8 cellular contexts compared by ENCODE assay signal in genomic region chr22:18156878-18157713, GRCh38. TPM values are rescaled to one million over a fixed set of nuclear protein-coding genes. Genes with fewer than 3 reads are reported as not detected.
A peak's percentile ranks its signal among the peaks of the same experiment; 100 is the strongest.
DNase-seq lines count a peak whose midpoint lies in the region; ATAC-seq and TF ChIP-seq lines count a peak whose summit lies in the region.

No MANE protein-coding gene starts in this region.

- H3K4me2 ChIP-seq in HCT116 (ENCODE audit: low read length): no peak overlapping the region

- peak; percentile 93 for TF ChIP-seq CTCF in BJ (IDR thresholded peaks at IDR 0.05; ENCODE audit: insufficient read depth, low read depth, low read length)
- TF ChIP-seq CTCF in HCT116 (IDR thresholded peaks at IDR 0.05 in 2 of 3, conservative IDR thresholded peaks at IDR 0.05 in 1 of 3; ENCODE audit: borderline replicate concordance in 1 of 3, insufficient read depth in 1 of 3, low read depth in 2 of 3, low read length in 2 of 3): peak; percentile 39 to 84 (median 84); a peak in 5 of 6 replicates
- peak; percentile 59 for TF ChIP-seq CTCF in upper lobe of right lung (IDR thresholded peaks at IDR 0.05)

- no TSS peak for BruUV-seq in HCT116 (replicated peaks; lab: Mats Ljungman, UMichigan)

- RAD21 ChIA-PET in HCT116 (lab: Charles Lee; ENCODE audit: low non-redundant PET in 1 of 2, low total read pairs in 2 of 2, uncharacterized antibody in 2 of 2, unreplicated experiment in 2 of 2): no interaction called here

- H3K9me3 ChIP-seq in HCT116 (ENCODE audit: control insufficient read depth in 1 of 2, insufficient read depth in 1 of 2, low read depth in 1 of 2, low read length in 2 of 2) (no peaks in the 10 kb centered on the region), upper lobe of right lung (no peaks in the 10 kb centered on the region)

- peak; percentile 67 for TF ChIP-seq RAD21 in HCT116 (IDR thresholded peaks at IDR 0.05; ENCODE audit: low read depth)

- H2AFZ ChIP-seq in HCT116 (ENCODE audit: low read depth, low read length, poor library complexity, severe bottlenecking): no peak overlapping the region

- H3K27me3 ChIP-seq in BJ (ENCODE audit: control insufficient read depth, insufficient read depth, low read length) (no peaks in the 10 kb centered on the region), HCT116 (ENCODE audit: insufficient read depth, low read length) (no peaks in the 10 kb centered on the region), upper lobe of right lung (no peaks in the 10 kb centered on the region)

- H3K9ac ChIP-seq in HCT116 (ENCODE audit: low read length): no peak overlapping the region

- H3K27ac ChIP-seq in HCT116 (ENCODE audit: low read depth, low read length) (no peak overlapping the region), upper lobe of right lung (no peak overlapping the region)

- intact Hi-C loops in HCT116 (cut with micrococcal nuclease) (no loop called here), upper lobe of right lung (cut with DNase I) (no loop called here)

- H3K4me3 ChIP-seq in BJ (ENCODE audit: low read depth, low read length) (no peak overlapping the region), HCT116 (replicated peaks in 1 of 2; ENCODE audit: low read depth in 1 of 2, low read length in 2 of 2) (no peak overlapping the region), upper lobe of right lung (no peak overlapping the region)

- DNase-seq in BJ (ENCODE audit: low read depth) (peak; percentile 96), HCT116 (ENCODE audit: low read depth, low spot score) (peak; percentile 33), NCI-H82 treated with DMSO at 0.1 percent for 48 hours (lab: John Stamatoyannopoulos, UW; ENCODE audit: unreplicated experiment) (peak; percentile 28), fibroblast of the conjunctiva (ENCODE audit: low read depth) (peak; percentile 83), nucleus accumbens (lab: John Stamatoyannopoulos, UW) (peak in 49 of 56 donors; percentile 3 to 81 (median 42)), upper lobe of right lung (peak; percentile 62)
- peak; percentile 78 to 79 for DNase-seq in activated T-cell treated with anti-CD3 and anti-CD28 coated beads, Interleukin-2, amount 50 U/mL, for 48 hours

- POLR2A ChIA-PET in BJ (lab: Charles Lee) (interaction anchor here (0.5 to 0.6 kb wide), 2 partner anchors 954 to 1099 kb away, joined by 3 to 4 read pairs; no protein-coding TSS in a partner anchor), HCT116 (lab: Charles Lee) (no interaction called here)

- no peak for TF ChIP-seq POLR2A in HCT116 (IDR thresholded peaks at IDR 0.05; ENCODE audit: borderline replicate concordance, extremely low read depth, insufficient read depth, insufficient read length)

- no peaks in the 10 kb centered on the region for H4K20me1 ChIP-seq in HCT116 (ENCODE audit: insufficient read depth)

- H3K36me3 ChIP-seq in BJ (ENCODE audit: control insufficient read depth, insufficient read depth, low read length) (no peaks in the 10 kb centered on the region), HCT116 (ENCODE audit: control insufficient read depth in 1 of 2, insufficient read depth in 2 of 2, low read length in 2 of 2) (no peaks in the 10 kb centered on the region), upper lobe of right lung (no peaks in the 10 kb centered on the region)

- H3K79me2 ChIP-seq in HCT116 (ENCODE audit: insufficient read depth, low read length): no peaks in the 10 kb centered on the region

- ATAC-seq in HCT116 (peak; percentile 95), upper lobe of right lung (peak; percentile 74), HG03108 (IDR thresholded peaks at IDR 0.05; ENCODE audit: unreplicated experiment) (no peak)

- H3K4me1 ChIP-seq in HCT116 (ENCODE audit: control insufficient read depth in 1 of 2, insufficient read depth in 2 of 2, low read length in 2 of 2) (no peaks in the 10 kb centered on the region), upper lobe of right lung (peaks cover 4% of the 10 kb centered on the region)

- CTCF ChIA-PET in BJ (lab: Yijun Ruan, JAX): interaction anchor here (0.6 to 1.8 kb wide), 9 partner anchors 11 to 523 kb away, joined by 3 to 6 read pairs (median 4); no protein-coding TSS in a partner anchor
- CTCF ChIA-PET in HCT116 (lab: Charles Lee): no interaction called here

- H3K9me2 ChIP-seq in HCT116 (ENCODE audit: insufficient read depth): no peaks in the 10 kb centered on the region

TF ChIP-seq in HCT116, 20 proteins besides CTCF, POLR2A, EP300 and RAD21:
- TF ChIP-seq SP1 (IDR thresholded peaks at IDR 0.05; ENCODE audit: low read depth) (no peak), TCF7L2 (IDR thresholded peaks at IDR 0.05; ENCODE audit: borderline replicate concordance, extremely low read depth, insufficient read depth, insufficient read length) (no peak), EZH2 (IDR thresholded peaks at IDR 0.05) (no peak), EZH2phosphoT487 (IDR thresholded peaks at IDR 0.05; ENCODE audit: borderline replicate concordance) (no peak)

RNA-seq across cellular contexts. Expression of gene USP18, which starts 7.1 kb away (rescaled TPM):
- polyA plus RNA-seq in BJ (2011; rRNA removed): 4.4 and 5.9 TPM in 2 replicates
- 1.3 and 2.3 TPM in 2 replicates for polyA minus RNA-seq in BJ (2011; rRNA and poly(A)+ RNA removed)
- 4.9 TPM for total RNA-seq in HCT116 (2021; ENCODE audit: unreplicated experiment)
- polyA plus RNA-seq in HCT116 (2012): 5.7 and 6.9 TPM in 2 replicates
- total RNA-seq in upper lobe of right lung: 11.1 TPM

RNA-seq across cellular contexts. Expression of gene TUBA8, which starts 46.5 kb away (rescaled TPM):
- 1.2 and 1.3 TPM in 2 replicates for polyA plus RNA-seq in BJ (2011; rRNA removed)
- 0.82 and 3.0 TPM in 2 replicates for polyA minus RNA-seq in BJ (2011; rRNA and poly(A)+ RNA removed)
- total RNA-seq in HCT116 (2021; ENCODE audit: unreplicated experiment) (2.3 TPM), upper lobe of right lung (1.7 TPM)
- polyA plus RNA-seq in HCT116 (2012): 0.91 and 1.1 TPM in 2 replicates

Comparison
In these comparisons a context has a peak if more than half of its experiments do, and no peak if none do; other contexts are left out.
1. DNase-seq: peak in every context shown above with its lines; median percentile 96 in BJ; 83 in fibroblast of the conjunctiva; 78 in activated T-cell treated with anti-CD3 and anti-CD28 coated beads, Interleukin-2, amount 50 U/mL, for 48 hours; 62 in upper lobe of right lung; 42 in nucleus accumbens; 33 in HCT116; 28 in NCI-H82 treated with DMSO at 0.1 percent for 48 hours.